ENCODE assay signal across 25 cellular contexts in the genomic region with DNA sequence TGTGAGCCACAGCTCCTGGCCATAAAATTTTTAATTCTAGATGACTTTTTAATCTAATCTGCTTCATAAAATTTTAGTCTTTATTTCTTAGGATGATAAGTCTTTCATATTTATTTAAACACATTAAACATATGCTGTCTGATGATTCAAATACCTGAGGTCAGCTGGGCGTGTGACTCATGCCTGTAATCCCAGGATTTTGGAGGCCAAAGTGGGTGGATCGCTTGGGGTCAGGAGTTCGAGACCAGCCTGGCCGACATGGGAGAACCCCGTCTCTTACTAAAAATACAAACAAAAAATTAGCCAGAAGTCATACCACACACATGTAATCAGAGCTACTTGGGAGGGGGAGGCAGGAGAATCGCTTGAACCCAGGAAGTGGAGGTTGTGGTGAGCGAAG. TPM values are rescaled to one million over a fixed set of nuclear protein-coding genes. Genes with fewer than 3 reads are reported as not detected.
DNase-seq lines count a peak whose midpoint lies in the region; ATAC-seq, FAIRE-seq and TF ChIP-seq lines count a peak whose summit lies in the region.
"Had no signal": no experiment of that assay in that cellular context is flagged by ENCODE, and none has a peak within 500 bp of the region (broad histone marks: within the 10 kb centered on the region; RNA-seq: fewer than 3 reads in every experiment).

No MANE protein-coding gene starts in this region.

- TF ChIP-seq CTCF in A549 (IDR thresholded peaks at IDR 0.05) (no peak), fibroblast of villous mesenchyme (IDR thresholded peaks at IDR 0.05; ENCODE audit: insufficient read depth, low read depth, low read length) (no peak), GM10266 (IDR thresholded peaks at IDR 0.05; ENCODE audit: control insufficient read depth, insufficient read depth, low read depth, missing control alignments) (no peak)

- no peaks in the 10 kb centered on the region for H3K27me3 ChIP-seq in SJSA1 (replicated peaks)
- H3K27me3 ChIP-seq: colonic mucosa, spleen had no signal

- TF ChIP-seq POLR2A in A549 (IDR thresholded peaks at IDR 0.05; ENCODE audit: low read length) = no peak

- no peak overlapping the region for H3K4me3 ChIP-seq in A549
- no peak overlapping the region for H3K4me3 ChIP-seq in SJSA1
- no peak overlapping the region for H3K4me3 ChIP-seq in fibroblast of villous mesenchyme (ENCODE audit: low read depth, low read length)
- H3K4me3 ChIP-seq: colonic mucosa, spleen had no signal

- 40% methylated on average over 7 of the region's 7 CpGs for WGBS in A549 (ENCODE audit: missing lambda C conversion rate)

- no peaks in the 10 kb centered on the region for H3K36me3 ChIP-seq in SJSA1
- H3K36me3 ChIP-seq: colonic mucosa, spleen had no signal

- CTCF ChIA-PET in A549 (lab: Yijun Ruan, JAX) = no interaction called here

- TF ChIP-seq EP300 in A549 (IDR thresholded peaks at IDR 0.05) = no peak

- FAIRE-seq in A549 (lab: Jason Lieb, UNC) = no peak
- FAIRE-seq: endometrium, frontal cortex had no signal

- H3K27ac ChIP-seq in A549 = peak overlapping the region in 1 of 2 experiments; percentile 60; a peak in 3 of 6 replicates
- no peak overlapping the region for H3K27ac ChIP-seq in SJSA1
- H3K27ac ChIP-seq: colonic mucosa, KMS-11, spleen, VCaP had no signal

- peak overlapping the region; percentile 27; the same call in 1 of the 3 replicates for H3K4me2 ChIP-seq in A549
- H3K4me2 ChIP-seq: KMS-11 had no signal

- POLR2A ChIA-PET in A549 (lab: Yijun Ruan, JAX) = no interaction called here

- TF ChIP-seq RAD21 in A549 (conservative IDR thresholded peaks at IDR 0.05 in 1 of 2, IDR thresholded peaks at IDR 0.05 in 1 of 2) = no peak

- no peak for ATAC-seq in A549
- no peak for ATAC-seq in HG02798 (IDR thresholded peaks at IDR 0.05; ENCODE audit: poor library complexity, unreplicated experiment)
- ATAC-seq: left cardiac atrium had no signal

- DNase-seq in A549 (ENCODE audit: low read depth in 1 of 2, low spot score in 1 of 2) = peak in 1 of 2 experiments; percentile 49
- DNase-seq in HCEC 1CT = peak; percentile 53
- peak; percentile 53 to 67 for DNase-seq in SJSA1 (ENCODE audit: low read depth in 1 of 2, low spot score in 2 of 2)
- DNase-seq in fibroblast of villous mesenchyme (ENCODE audit: low read depth) = peak; percentile 12
- no peak for DNase-seq in GM10266 (ENCODE audit: extremely low spot score)
- no peak for DNase-seq in COLO668 (lab: John Stamatoyannopoulos, UW; ENCODE audit: unreplicated experiment)
- no peak for DNase-seq in NCI-H1694 treated with DMSO at 0.1 percent for 48 hours (lab: John Stamatoyannopoulos, UW)
- DNase-seq: activated CD4-positive, alpha-beta T cell treated with anti-CD3 and anti-CD28 coated beads, Interleukin-2, amount 50 U/mL, for 48 hours; activated naive CD4-positive, alpha-beta T cell treated with Interleukin-2 at 50 U/mL for 16 hours; activated T-cell treated with anti-CD3 and anti-CD28 coated beads for 4 hours; anterior cingulate cortex; C1 segment of cervical spinal cord; colonic mucosa; left cardiac atrium; NCI-H1105; NCI-H526; nephron progenitor cell; Right ventricle myocardium superior; spleen had no signal

- peaks cover 15% of the 10 kb centered on the region for H3K4me1 ChIP-seq in A549
- H3K4me1 ChIP-seq in SJSA1 (replicated peaks) = peaks cover 22% of the 10 kb centered on the region
- H3K4me1 ChIP-seq: spleen had no signal

- H3K9me3 ChIP-seq in A549 = no peaks in the 10 kb centered on the region
- no peaks in the 10 kb centered on the region for H3K9me3 ChIP-seq in SJSA1 (replicated peaks)
- H3K9me3 ChIP-seq: colonic mucosa had no signal

TF ChIP-seq in A549, 52 proteins besides CTCF, POLR2A, EP300 and RAD21:
- TF ChIP-seq PHF8 (IDR thresholded peaks at IDR 0.05; ENCODE audit: borderline replicate concordance, low read depth) = no peak
- TF ChIP-seq FOSL2 (IDR thresholded peaks at IDR 0.05) = peak; percentile 17; the same call in 1 of the 2 replicates
- peak; percentile 63 for TF ChIP-seq FOSL2 (CRISPR knock-in tag; IDR thresholded peaks at IDR 0.05)

RNA-seq across cellular contexts. Expression of a gene that starts 53.1 kb away (rescaled TPM):
- polyA plus RNA-seq in A549 (2011; rRNA removed) (21.5 and 27.5 TPM in 2 replicates), A549 (2017; fragmentation: RNase III; extraction: RNeasy Plus Mini Kit Qiagen cat#74134 plus additional on column Dnase treatment) (13.5 to 13.9 TPM (median 13.7 TPM) in 3 replicates)
- 29.6 and 44.3 TPM in 2 replicates for polyA plus RNA-seq in A549 (2012; cell fraction: cytosol; rRNA removed)
- 38.0 and 63.0 TPM in 2 replicates for polyA plus RNA-seq in A549 (2012; cell fraction: nucleus; rRNA removed)
- polyA minus RNA-seq in A549 (2011; rRNA and poly(A)+ RNA removed) = 41.1 and 45.7 TPM in 2 replicates
- 30.3 and 43.7 TPM in 2 replicates for total RNA-seq in SJSA1 (2014; rRNA removed; shearing (Covaris generic))
- total RNA-seq in fibroblast of villous mesenchyme = 9.0 and 32.4 TPM in 2 replicates
- total RNA-seq: T-helper 1 cell treated with Interleukin-12 subunit alpha and Interleukin-12 subunit beta and Interleukin-4 antibody, amounts not matched to agents 30 ng/mL and 1 ng/mL, for 36 hours had no signal

RNA-seq across cellular contexts. Expression of a gene that starts 59.1 kb away (rescaled TPM):
- polyA plus RNA-seq in A549 (2011; rRNA removed) = 38.1 and 43.3 TPM in 2 replicates
- polyA plus RNA-seq in A549 (2012; cell fraction: cytosol; rRNA removed) = 15.8 and 18.2 TPM in 2 replicates
- polyA plus RNA-seq in A549 (2012; cell fraction: nucleus; rRNA removed) = 12.3 and 16.1 TPM in 2 replicates
- polyA plus RNA-seq in A549 (2017; fragmentation: RNase III; extraction: RNeasy Plus Mini Kit Qiagen cat#74134 plus additional on column Dnase treatment) = 26.0 to 30.7 TPM (median 27.2 TPM) in 3 replicates
- polyA minus RNA-seq in A549 (2011; rRNA and poly(A)+ RNA removed) = 16.8 and 20.0 TPM in 2 replicates
- 23.7 and 34.0 TPM in 2 replicates for total RNA-seq in SJSA1 (2014; rRNA removed; shearing (Covaris generic))
- total RNA-seq in fibroblast of villous mesenchyme = 22.2 and 49.7 TPM in 2 replicates
- total RNA-seq: T-helper 1 cell treated with Interleukin-12 subunit alpha and Interleukin-12 subunit beta and Interleukin-4 antibody, amounts not matched to agents 30 ng/mL and 1 ng/mL, for 36 hours had no signal

Comparison
In these comparisons a context has a peak if more than half of its experiments do, and no peak if none do; other contexts are left out.
1. DNase-seq: peak in HCEC 1CT (single experiment), SJSA1 (2 of 2) and fibroblast of villous mesenchyme (single experiment); none in GM10266 (single experiment), COLO668 (single experiment) and NCI-H1694 treated with DMSO at 0.1 percent for 48 hours (single experiment).